Comparison of ENCODE assay signal across 8 cellular contexts in the genomic region with DNA sequence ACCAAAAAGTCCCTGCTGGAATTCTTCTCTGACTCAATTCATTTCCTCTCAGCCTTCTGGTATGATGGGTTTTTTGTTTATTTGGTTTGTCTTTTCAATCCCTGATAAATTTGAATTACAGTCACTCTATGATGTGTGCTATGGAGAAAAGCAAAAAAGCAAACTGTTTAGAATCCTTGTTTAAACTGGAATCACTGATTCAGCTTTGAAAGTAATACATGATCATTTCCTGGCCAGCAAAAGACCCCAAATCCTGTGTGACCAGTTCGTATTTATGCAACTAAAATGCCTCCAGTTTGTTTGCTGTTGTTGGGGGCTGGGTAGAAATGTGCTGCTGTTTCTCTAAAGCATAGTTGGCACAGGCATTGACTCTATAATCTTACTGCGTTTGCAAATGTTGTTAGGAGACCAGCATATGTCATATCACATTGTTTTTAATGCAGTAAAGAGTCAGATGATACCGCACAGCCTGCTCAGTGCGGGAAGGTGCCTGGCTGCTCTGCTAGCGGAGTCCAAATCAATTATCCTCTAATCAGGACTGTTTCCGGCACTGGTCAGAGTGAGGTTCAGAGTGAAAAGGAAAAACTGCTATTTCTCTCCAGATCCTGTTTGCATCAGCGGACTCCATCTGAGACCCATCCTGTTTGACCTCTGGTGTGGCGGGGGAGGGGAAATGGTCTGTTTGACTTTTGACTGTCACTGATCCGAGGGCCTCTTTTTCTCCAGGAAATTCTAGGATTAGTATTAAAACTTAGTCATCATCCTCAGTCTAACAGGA. TPM values are rescaled to one million over a fixed set of nuclear protein-coding genes. Genes with fewer than 3 reads are reported as not detected.
DNase-seq lines count a peak whose midpoint lies in the region; ATAC-seq, FAIRE-seq and TF ChIP-seq lines count a peak whose summit lies in the region.

No MANE protein-coding gene starts in this region.

- H4K20me1 ChIP-seq in MM.1S (ENCODE audit: insufficient read depth, low read length), result no peaks in the 10 kb centered on the region

- no peaks in the 10 kb centered on the region for H3K36me3 Mint-ChIP-seq in effector memory CD8-positive, alpha-beta T cell (ENCODE audit: insufficient read depth)

- no peak overlapping the region for H3K27ac Mint-ChIP-seq in effector memory CD8-positive, alpha-beta T cell

- H3K9me3 ChIP-seq in MM.1S (replicated peaks; ENCODE audit: insufficient read depth, low read length), result no peaks in the 10 kb centered on the region

- intact Hi-C loops in left cardiac atrium (cut with DNase I), result no loop called here

- DNase-seq in GM03348 (ENCODE audit: low spot score) (peak; percentile 33), left cardiac atrium (peak; percentile 34), pulmonary artery endothelial cell (ENCODE audit: low read depth, low spot score) (peak; percentile 45), MM.1S (no peak)
- DNase-seq in effector memory CD8-positive, alpha-beta T cell, result no peak

- H3K4me1 ChIP-seq in MM.1S (ENCODE audit: low read length), result no peaks in the 10 kb centered on the region

- H3K4me3 Mint-ChIP-seq in effector memory CD8-positive, alpha-beta T cell, result no peak overlapping the region

- no peaks in the 10 kb centered on the region for H3F3A ChIP-seq in MM.1S (ENCODE audit: insufficient read depth, low read length)

- H3K27ac ChIP-seq in MM.1S (ENCODE audit: low read length), result no peak overlapping the region

- H3K4me3 ChIP-seq in MM.1S (ENCODE audit: low read length), result no peak overlapping the region

- H3K27me3 ChIP-seq in MM.1S (replicated peaks; ENCODE audit: insufficient read depth, low read length), result no peaks in the 10 kb centered on the region

- peaks cover 0 to 15% of the 10 kb centered on the region in 2 donors for H3K27me3 Mint-ChIP-seq in effector memory CD8-positive, alpha-beta T cell

- no peaks in the 10 kb centered on the region for H3K79me2 ChIP-seq in MM.1S (ENCODE audit: low read length)

- no peak overlapping the region for H3K4me2 ChIP-seq in MM.1S (ENCODE audit: low read depth, low read length)

- H3K9me3 Mint-ChIP-seq in effector memory CD8-positive, alpha-beta T cell, result no peaks in the 10 kb centered on the region

- peak; percentile 99 for FAIRE-seq in TTC549 (lab: Jason Lieb, UNC)

- no peak overlapping the region for H2AFZ ChIP-seq in MM.1S (ENCODE audit: low read length)

- no peak for TF ChIP-seq CTCF in MM.1S (IDR thresholded peaks at IDR 0.05; ENCODE audit: low read length)

- ATAC-seq in left cardiac atrium (peak in 1 of 2 donors; percentile 24), GM21619 (IDR thresholded peaks at IDR 0.05; ENCODE audit: unreplicated experiment) (no peak), HG02759 (IDR thresholded peaks at IDR 0.05; ENCODE audit: unreplicated experiment) (no peak)
- no peak for ATAC-seq in effector memory CD8-positive, alpha-beta T cell (replicated peaks)

- no peaks in the 10 kb centered on the region for H3K9me2 ChIP-seq in MM.1S (replicated peaks; ENCODE audit: insufficient read depth, low read length)

- no peaks in the 10 kb centered on the region for H3K4me1 Mint-ChIP-seq in effector memory CD8-positive, alpha-beta T cell (ENCODE audit: low read depth in 2 of 2)

- H3K9ac ChIP-seq in MM.1S (ENCODE audit: low read length), result no peak overlapping the region

- no peaks in the 10 kb centered on the region for H3K36me3 ChIP-seq in MM.1S (replicated peaks; ENCODE audit: insufficient read depth, low read length)

RNA-seq across cellular contexts. Expression of gene ADD3, which starts 40.6 kb away (rescaled TPM):
- total RNA-seq in left cardiac atrium (100 to 1,000 TPM in 1 of 2 donors, 10 to 100 TPM in 1; 75.2 to 125 TPM), pulmonary artery endothelial cell (91.9 and 123 TPM in 2 replicates)

RNA-seq across cellular contexts. Expression of gene XPNPEP1, which starts 43.8 kb away (rescaled TPM):
- total RNA-seq in left cardiac atrium (10 to 100 TPM; 36.3 to 40.7 TPM), pulmonary artery endothelial cell (196 and 222 TPM in 2 replicates)

Comparison
In these comparisons a context has a peak if more than half of its experiments do, and no peak if none do; other contexts are left out.
1. DNase-seq: peak in GM03348 (single experiment), left cardiac atrium (single experiment) and pulmonary artery endothelial cell (single experiment); none in MM.1S (single experiment) and effector memory CD8-positive, alpha-beta T cell (0 of 3).